8 cellular contexts compared by ENCODE assay signal in genomic region chr14:23977216-23977615, GRCh38. TPM values are rescaled to one million over a fixed set of nuclear protein-coding genes. Genes with fewer than 3 reads are reported as not detected.
A peak's percentile ranks its signal among the peaks of the same experiment; 100 is the strongest.
DNase-seq lines count a peak whose midpoint lies in the region; ATAC-seq, FAIRE-seq and TF ChIP-seq lines count a peak whose summit lies in the region.
"Not testable (repeated sequence)": the region's sequence is repeated elsewhere in the genome, so short reads cannot be mapped to it uniquely, and the experiment has no call there.

No MANE protein-coding gene starts in this region.

- H3K27me3 Mint-ChIP-seq in CD8-positive, alpha-beta T cell (ENCODE audit: low read depth); GM23338 (ENCODE audit: insufficient read depth, low read depth, poor library complexity); activated CD4-positive, alpha-beta T cell treated with anti-CD3 and anti-CD28 coated beads for 36 hours; effector memory CD8-positive, alpha-beta T cell; nephron (ENCODE audit: low read depth); type B pancreatic cell: not testable (repeated sequence)

- H3K9me3 Mint-ChIP-seq in CD8-positive, alpha-beta T cell; activated CD4-positive, alpha-beta T cell treated with anti-CD3 and anti-CD28 coated beads for 36 hours (ENCODE audit: low read depth); effector memory CD8-positive, alpha-beta T cell; type B pancreatic cell: not testable (repeated sequence)
- peaks cover 32% of the 10 kb centered on the region for H3K9me3 Mint-ChIP-seq in GM23338
- H3K9me3 Mint-ChIP-seq in nephron, result peaks cover 40% of the 10 kb centered on the region

- H3K27ac Mint-ChIP-seq in CD8-positive, alpha-beta T cell; GM23338; activated CD4-positive, alpha-beta T cell treated with anti-CD3 and anti-CD28 coated beads for 36 hours; effector memory CD8-positive, alpha-beta T cell; nephron; type B pancreatic cell: not testable (repeated sequence)

- H3K27me3 ChIP-seq in CD8-positive, alpha-beta T cell (ENCODE audit: insufficient read depth, low read length); GM23338 (ENCODE audit: insufficient read depth); OCI-LY3 (ENCODE audit: low read depth, low read length): not testable (repeated sequence)

- H2AFZ ChIP-seq in GM23338; OCI-LY3 (ENCODE audit: low read depth, low read length): not testable (repeated sequence)

- peak; percentile 65 for ATAC-seq in CD8-positive, alpha-beta T cell
- peak; percentile 55; the same call in 2 of the 3 replicates for ATAC-seq in GM23338
- ATAC-seq in activated CD4-positive, alpha-beta T cell treated with anti-CD3 and anti-CD28 coated beads for 36 hours, result peak; percentile 70
- ATAC-seq in effector memory CD8-positive, alpha-beta T cell (replicated peaks), result peak; percentile 69

- not testable (repeated sequence) for H3K79me2 ChIP-seq in GM23338 (replicated peaks; ENCODE audit: insufficient read depth); OCI-LY3 (ENCODE audit: low read length)

- peak; percentile 17 for TF ChIP-seq CTCF in CD8-positive, alpha-beta T cell (IDR thresholded peaks at IDR 0.05)
- TF ChIP-seq CTCF in GM23338 (conservative IDR thresholded peaks at IDR 0.05; ENCODE audit: low read depth in 2 of 2), result not testable (repeated sequence)
- TF ChIP-seq CTCF in OCI-LY3 (IDR thresholded peaks at IDR 0.05; ENCODE audit: low read depth, low read length), result peak; percentile 10; the same call in 1 of the 2 replicates
- TF ChIP-seq CTCF in nephron (IDR thresholded peaks at IDR 0.05; ENCODE audit: unreplicated experiment in 3 of 3), result peak in 2 of 3 experiments; percentile 8 to 22
- TF ChIP-seq CTCF in type B pancreatic cell (conservative IDR thresholded peaks at IDR 0.05), result peak; percentile 25

- H4K20me1 ChIP-seq in GM23338 (replicated peaks; ENCODE audit: insufficient read depth); OCI-LY3 (ENCODE audit: insufficient read depth, low read length): not testable (repeated sequence)

- FAIRE-seq in islet of Langerhans (lab: Jason Lieb, UNC), result peak; percentile 86

- H3K36me3 Mint-ChIP-seq in CD8-positive, alpha-beta T cell, result peaks cover 14% of the 10 kb centered on the region
- H3K36me3 Mint-ChIP-seq in GM23338 (ENCODE audit: low read depth); activated CD4-positive, alpha-beta T cell treated with anti-CD3 and anti-CD28 coated beads for 36 hours (ENCODE audit: low read depth); effector memory CD8-positive, alpha-beta T cell (ENCODE audit: insufficient read depth); type B pancreatic cell: not testable (repeated sequence)
- peaks cover 16% of the 10 kb centered on the region for H3K36me3 Mint-ChIP-seq in nephron (ENCODE audit: low read depth)

- intact Hi-C loops in CD8-positive, alpha-beta T cell (cut with DNase I, micrococcal nuclease), result loop anchor here in 1 of 2 experiments (5.0 kb wide), 1 partner anchor 60 kb away; no protein-coding TSS in a partner anchor
- intact Hi-C loops in activated CD4-positive, alpha-beta T cell treated with anti-CD3 and anti-CD28 coated beads for 36 hours (cut with DNase I, micrococcal nuclease), result not testable (repeated sequence)

- not testable (repeated sequence) for H3F3A ChIP-seq in GM23338 (replicated peaks; ENCODE audit: low read depth)

- not testable (repeated sequence) for H3K9me2 ChIP-seq in GM23338 (ENCODE audit: insufficient read depth)

- not testable (repeated sequence) for H3K9ac ChIP-seq in OCI-LY3 (ENCODE audit: low read length)

- CTCF ChIA-PET in CD8-positive, alpha-beta T cell (lab: Charles Lee); activated CD4-positive, alpha-beta T cell treated with anti-CD3 and anti-CD28 coated beads for 36 hours (lab: Charles Lee): not testable (repeated sequence)

- H3K4me2 ChIP-seq in GM23338; OCI-LY3 (ENCODE audit: low read length): not testable (repeated sequence)

- not testable (repeated sequence) for H3K4me3 Mint-ChIP-seq in CD8-positive, alpha-beta T cell; GM23338; activated CD4-positive, alpha-beta T cell treated with anti-CD3 and anti-CD28 coated beads for 36 hours; effector memory CD8-positive, alpha-beta T cell; nephron; type B pancreatic cell

- not testable (repeated sequence) for H3K36me3 ChIP-seq in CD8-positive, alpha-beta T cell (ENCODE audit: insufficient read depth, low read length); GM23338 (ENCODE audit: insufficient read depth); OCI-LY3 (replicated peaks; ENCODE audit: low read depth, low read length)

- not testable (repeated sequence) for DNase-seq in CD8-positive, alpha-beta T cell; effector memory CD8-positive, alpha-beta T cell; type B pancreatic cell (ENCODE audit: extremely low spot score, unreplicated experiment)
- peak; percentile 8 for DNase-seq in GM23338 (ENCODE audit: low spot score)
- DNase-seq in activated CD4-positive, alpha-beta T cell treated with anti-CD3 and anti-CD28 coated beads for 36 hours, result peak; percentile 27

- POLR2A ChIA-PET in CD8-positive, alpha-beta T cell (lab: Charles Lee); activated CD4-positive, alpha-beta T cell treated with anti-CD3 and anti-CD28 coated beads for 36 hours (lab: Charles Lee): not testable (repeated sequence)

- not testable (repeated sequence) for H3K9me3 ChIP-seq in CD8-positive, alpha-beta T cell (ENCODE audit: low read length); OCI-LY3 (ENCODE audit: insufficient read depth, low read length)

- H3K4me1 ChIP-seq in CD8-positive, alpha-beta T cell (ENCODE audit: insufficient read depth, low read length); GM23338 (ENCODE audit: insufficient read depth); OCI-LY3 (ENCODE audit: low read length): not testable (repeated sequence)

- not testable (repeated sequence) for H3K27ac ChIP-seq in CD8-positive, alpha-beta T cell (ENCODE audit: low read depth, low read length); GM23338 (ENCODE audit: low read depth); OCI-LY3 (ENCODE audit: low read length)

- H3K4me3 ChIP-seq in CD8-positive, alpha-beta T cell (ENCODE audit: low read depth, low read length); GM23338; OCI-LY3 (ENCODE audit: low read length): not testable (repeated sequence)

- H3K4me1 Mint-ChIP-seq in CD8-positive, alpha-beta T cell (ENCODE audit: low read depth); GM23338; activated CD4-positive, alpha-beta T cell treated with anti-CD3 and anti-CD28 coated beads for 36 hours; effector memory CD8-positive, alpha-beta T cell (ENCODE audit: low read depth in 2 of 2); nephron; type B pancreatic cell (ENCODE audit: unreplicated experiment): not testable (repeated sequence)

RNA-seq across cellular contexts. Expression of gene DHRS4L2, which starts 11.5 kb away (rescaled TPM):
- total RNA-seq in CD8-positive, alpha-beta T cell, result 1 to 10 TPM; 7.6 to 8.1 TPM
- total RNA-seq in GM23338 (2014; rRNA removed; shearing (Covaris generic)), result 6.2 and 6.7 TPM in 2 replicates
- 12.9 and 14.3 TPM in 2 replicates for polyA plus RNA-seq in GM23338 (2016; fragmentation: Nextera tagmentation; extraction: Ambion mirVana)
- total RNA-seq in activated CD4-positive, alpha-beta T cell treated with anti-CD3 and anti-CD28 coated beads for 36 hours, result 10 to 100 TPM; 27.5 to 27.6 TPM
- 16.0 and 18.0 TPM in 2 replicates for total RNA-seq in type B pancreatic cell (ENCODE audit: low replicate concordance)

RNA-seq across cellular contexts. Expression of gene DHRS4, which starts 23.6 kb away (rescaled TPM):
- 1 to 10 TPM; 6.8 to 7.1 TPM for total RNA-seq in CD8-positive, alpha-beta T cell
- total RNA-seq in GM23338 (2014; rRNA removed; shearing (Covaris generic)), result 15.1 and 16.6 TPM in 2 replicates
- 16.7 and 18.4 TPM in 2 replicates for polyA plus RNA-seq in GM23338 (2016; fragmentation: Nextera tagmentation; extraction: Ambion mirVana)
- 10 to 100 TPM; 32.2 to 36.2 TPM for total RNA-seq in activated CD4-positive, alpha-beta T cell treated with anti-CD3 and anti-CD28 coated beads for 36 hours
- 18.8 and 19.7 TPM in 2 replicates for total RNA-seq in type B pancreatic cell (ENCODE audit: low replicate concordance)
